In genomic region chr4:2932951-2933565, GRCh38 we compare ENCODE assay signal across 9 cellular contexts. TPM values are rescaled to one million over a fixed set of nuclear protein-coding genes. Genes with fewer than 3 reads are reported as not detected.
A peak's percentile ranks its signal among the peaks of the same experiment; 100 is the strongest.
DNase-seq lines count a peak whose midpoint lies in the region; ATAC-seq, FAIRE-seq and TF ChIP-seq lines count a peak whose summit lies in the region.
"Had no signal": no experiment of that assay in that cellular context is flagged by ENCODE, and none has a peak within 500 bp of the region (broad histone marks: within the 10 kb centered on the region; RNA-seq: fewer than 3 reads in every experiment).

No MANE protein-coding gene starts in this region.

- no peak for TF ChIP-seq POLR2A in GM12878 (IDR thresholded peaks at IDR 0.05; ENCODE audit: low read depth, low read length)

- no peak overlapping the region for H3K18ac ChIP-seq in mesenchymal stem cell (ENCODE audit: low read depth in 1 of 2, low read length in 2 of 2)

- H3K79me1 ChIP-seq in mesenchymal stem cell (replicated peaks; ENCODE audit: low read length, poor library complexity, severe bottlenecking): peaks cover 22% of the 10 kb centered on the region

- H3K4ac ChIP-seq in mesenchymal stem cell (ENCODE audit: low read depth in 1 of 2, low read length in 2 of 2): peak overlapping the region; percentile 65 to 79

- H3K23ac ChIP-seq in mesenchymal stem cell (ENCODE audit: low read length in 2 of 2): peak overlapping the region in 1 of 2 experiments; percentile 23

- H3K9ac ChIP-seq in HUES64 (ENCODE audit: low read depth, low read length) (0 out of 2 replicates have a peak overlapping the region, but pooled peaks have one; percentile 17), GM12878 (ENCODE audit: control insufficient read depth, insufficient read depth, low read length) (peak overlapping the region; percentile 62), mesenchymal stem cell (ENCODE audit: low read length) (peak overlapping the region; percentile 82)

- CTCF ChIA-PET in GM12878 (lab: Yijun Ruan, JAX): interaction anchor here (0.6 to 0.7 kb wide), 3 partner anchors 15 to 214 kb away, joined by 3 read pairs; no protein-coding TSS in a partner anchor
- CTCF ChIA-PET in GM10248 (lab: Yijun Ruan, JAX): no interaction called here

- in situ Hi-C loops in GM12878 (cut with MboI): loop anchor here (25.0 kb wide), 1 partner anchor 171 kb away; the partner anchor contains the start of gene TNIP2

- H3K27me3 ChIP-seq in HUES64 (ENCODE audit: insufficient read depth, low read length): no peaks in the 10 kb centered on the region
- H3K27me3 ChIP-seq in GM12878 (replicated peaks in 1 of 2; ENCODE audit: control insufficient read depth in 2 of 2, insufficient read depth in 2 of 2, low read length in 1 of 2): no peaks in the 10 kb centered on the region
- no peaks in the 10 kb centered on the region for H3K27me3 ChIP-seq in mesenchymal stem cell (ENCODE audit: control insufficient read depth in 1 of 2, insufficient read depth in 1 of 2, low read length in 2 of 2)

- RAD21 ChIA-PET in GM12878 (lab: Charles Lee; ENCODE audit: unreplicated experiment): no interaction called here

- intact Hi-C loops in GM12878 (cut with micrococcal nuclease; ENCODE audit: unreplicated experiment): loop anchor here (5.0 kb wide), 2 partner anchors 81 to 171 kb away; no protein-coding TSS in a partner anchor

- peaks cover 47% of the 10 kb centered on the region for H3K79me2 ChIP-seq in GM12878 (ENCODE audit: control insufficient read depth, insufficient read depth, low read length)

- POLR2A ChIA-PET in GM12878 (lab: Charles Lee) (no interaction called here), GM10248 (lab: Yijun Ruan, JAX) (no interaction called here)

- H3K27ac ChIP-seq in 22Rv1: peak overlapping the region; percentile 72
- H3K27ac ChIP-seq in HUES64 (ENCODE audit: low read depth, low read length): no peak overlapping the region
- H3K27ac ChIP-seq in GM12878 (ENCODE audit: control insufficient read depth, insufficient read depth): peak overlapping the region; percentile 65
- no peak overlapping the region for H3K27ac ChIP-seq in mesenchymal stem cell (ENCODE audit: low read length, poor library complexity, severe bottlenecking)

- H2BK5ac ChIP-seq in mesenchymal stem cell (ENCODE audit: low read depth, low read length, poor library complexity, severe bottlenecking): no peak overlapping the region

- SMC1A ChIA-PET in GM12878 (lab: Charles Lee; ENCODE audit: uncharacterized antibody, unreplicated experiment): no interaction called here

- H3K4me1 ChIP-seq in HUES64 (ENCODE audit: insufficient read depth, low read length) (0 out of 2 replicates have a peak, but pooled peaks cover 7% of the 10 kb centered on the region), GM12878 (ENCODE audit: control insufficient read depth, insufficient read depth, low read length) (peaks cover 40% of the 10 kb centered on the region), mesenchymal stem cell (ENCODE audit: control insufficient read depth, insufficient read depth, low read depth, low read length) (peaks cover 54% of the 10 kb centered on the region)

- H3K9me3 ChIP-seq in HUES64 (ENCODE audit: insufficient read depth, low read depth, low read length) (no peaks in the 10 kb centered on the region), GM12878 (replicated peaks; ENCODE audit: control insufficient read depth, insufficient read depth, low read length) (no peaks in the 10 kb centered on the region), mesenchymal stem cell (ENCODE audit: control insufficient read depth, low read length) (no peaks in the 10 kb centered on the region)

- TF ChIP-seq CTCF in 22Rv1 (IDR thresholded peaks at IDR 0.05): no peak
- TF ChIP-seq CTCF in GM12878 (IDR thresholded peaks at IDR 0.05 in 2 of 3, conservative IDR thresholded peaks at IDR 0.05 in 1 of 3; ENCODE audit: control insufficient read depth in 2 of 3, extremely low read depth in 1 of 3, insufficient read depth in 1 of 3, low read depth in 3 of 3, low read length in 3 of 3): no peak
- TF ChIP-seq CTCF in GM10248 (IDR thresholded peaks at IDR 0.05; ENCODE audit: control extremely low read depth, extremely low read depth, low read depth, missing control alignments): no peak

- no peak overlapping the region for H2AFZ ChIP-seq in GM12878 (ENCODE audit: control insufficient read depth, low read depth, low read length)
- H2AFZ ChIP-seq in mesenchymal stem cell (ENCODE audit: low read depth, low read length): no peak overlapping the region

- no peak overlapping the region for H4K91ac ChIP-seq in mesenchymal stem cell (ENCODE audit: low read length)

- ATAC-seq in GM12878 (peak; percentile 1; the same call in 2 of the 3 replicates), GM19035 (IDR thresholded peaks at IDR 0.05; ENCODE audit: unreplicated experiment) (no peak), HG03135 (IDR thresholded peaks at IDR 0.05; ENCODE audit: unreplicated experiment) (no peak)

- H3K36me3 ChIP-seq in HUES64 (ENCODE audit: insufficient read depth, low read length): peaks cover 60% of the 10 kb centered on the region
- H3K36me3 ChIP-seq in GM12878 (ENCODE audit: control insufficient read depth in 2 of 2, insufficient read depth in 2 of 2, low read length in 1 of 2): peaks cover 12 to 13% of the 10 kb centered on the region in 2 experiments; a peak in 3 of 4 replicates
- H3K36me3 ChIP-seq in mesenchymal stem cell (ENCODE audit: control insufficient read depth in 1 of 2, insufficient read depth in 2 of 2, low read depth in 1 of 2, low read length in 2 of 2): peaks cover 64 to 68% of the 10 kb centered on the region in 2 experiments

- no peak overlapping the region for H2BK120ac ChIP-seq in mesenchymal stem cell (ENCODE audit: low read depth, low read length)

- 93% methylated on average over 15 of the region's 15 CpGs for WGBS in HUES64
- 41% methylated on average over 15 of the region's 15 CpGs for WGBS in GM12878 (ENCODE audit: insufficient coverage, insufficient replicate concordance, low lambda C conversion rate, missing lambda C conversion rate)
- WGBS in mesenchymal stem cell: 91% methylated on average over 15 of the region's 15 CpGs

- no TSS peak for BruUV-seq in GM12878 (replicated peaks; lab: Mats Ljungman, UMichigan)

- H4K8ac ChIP-seq in mesenchymal stem cell (ENCODE audit: low read length): peak overlapping the region; percentile 0

- no peak for TF ChIP-seq RAD21 in GM12878 (IDR thresholded peaks at IDR 0.05; ENCODE audit: insufficient read depth, low read depth, low read length)

- peak overlapping the region in 1 of 2 experiments; percentile 7 for H2BK12ac ChIP-seq in mesenchymal stem cell (ENCODE audit: low read length in 2 of 2)

- no peak for TF ChIP-seq EP300 in GM12878 (IDR thresholded peaks at IDR 0.05; ENCODE audit: borderline replicate concordance in 1 of 2, control insufficient read depth in 1 of 2, low read depth in 2 of 2, low read length in 2 of 2)

- peak overlapping the region; percentile 38 for H2AK5ac ChIP-seq in mesenchymal stem cell (ENCODE audit: low read length, severe bottlenecking)

- peak overlapping the region; percentile 59 for H3K4me3 ChIP-seq in HUES64 (ENCODE audit: low read length)
- H3K4me3 ChIP-seq in GM12878: peak overlapping the region; percentile 75
- peak overlapping the region; percentile 81 to 93 for H3K4me3 ChIP-seq in mesenchymal stem cell (ENCODE audit: insufficient read depth in 1 of 2, low read depth in 1 of 2, low read length in 2 of 2)

- no peak overlapping the region for H3K14ac ChIP-seq in mesenchymal stem cell (ENCODE audit: low read length in 2 of 2)

- H2BK15ac ChIP-seq in mesenchymal stem cell (ENCODE audit: low read depth, poor library complexity, severe bottlenecking): no peak overlapping the region

- no peaks in the 10 kb centered on the region for H4K20me1 ChIP-seq in GM12878 (ENCODE audit: control insufficient read depth, insufficient read depth)

- H3K4me2 ChIP-seq in GM12878 (ENCODE audit: control insufficient read depth, insufficient read depth) (peak overlapping the region; percentile 66), mesenchymal stem cell (ENCODE audit: low read length, poor library complexity, severe bottlenecking) (peak overlapping the region; percentile 78)

- DNase-seq in GM12878 (ENCODE audit: low read depth, low spot score): no peak
- no peak for DNase-seq in mesenchymal stem cell
- DNase-seq in 8988T: no peak
- no peak for DNase-seq in GM10248 (ENCODE audit: extremely low spot score)

- no peak for FAIRE-seq in GM12878 (lab: Jason Lieb, UNC)
- FAIRE-seq: GM18507 had no signal

RNA-seq across cellular contexts. Expression of gene NOP14, which starts 30.1 kb away (rescaled TPM):
- 32.2 TPM for polyA plus RNA-seq in HUES64 (2013, experiment 1 of 2)
- polyA plus RNA-seq in HUES64 (2013, experiment 2 of 2): 28.8 TPM
- total RNA-seq in GM12878 (2013; cell fraction: nucleolus; rRNA removed): 30.0 and 34.7 TPM in 2 replicates
- total RNA-seq in GM12878 (2014; rRNA removed) (40.3 and 42.1 TPM in 2 replicates), GM12878 (2014; rRNA removed; fragmentation: Illumina TruSeq; extraction: Trizol) (52.5 and 57.3 TPM in 2 replicates), GM12878 (2021) (74.3 and 80.6 TPM in 2 replicates)
- polyA plus RNA-seq in GM12878 (2011; ENCODE audit: low read depth): 26.2 TPM
- polyA plus RNA-seq in GM12878 (2011; rRNA removed) (17.2 and 18.8 TPM in 2 replicates), GM12878 (2014; fragmentation: Illumina TruSeq; extraction: Trizol) (64.9 and 65.2 TPM in 2 replicates), GM12878 (2014; fragmentation: Nextera tagmentation; extraction: Ambion mirVana) (10 to 100 TPM; 13.8 to 24.7 TPM), GM12878 (2014; rRNA removed) (31.6 and 36.4 TPM in 2 replicates), GM12878 (2016; fragmentation: Nextera tagmentation; extraction: Ambion mirVana) (10 to 100 TPM; 74.5 to 76.6 TPM)
- 13.0 and 14.4 TPM in 2 replicates for polyA plus RNA-seq in GM12878 (2011; cell fraction: cytosol; rRNA removed)
- 20.7 and 30.4 TPM in 2 replicates for polyA plus RNA-seq in GM12878 (2011; cell fraction: nucleus; rRNA removed)
- polyA plus RNA-seq in GM12878 (2012): 33.0 and 35.7 TPM in 2 replicates
- 14.1 and 15.1 TPM in 2 replicates for polyA minus RNA-seq in GM12878 (2011; rRNA and poly(A)+ RNA removed)
- polyA minus RNA-seq in GM12878 (2011; cell fraction: cytosol; rRNA and poly(A)+ RNA removed): 15.6 and 17.3 TPM in 2 replicates
- polyA minus RNA-seq in GM12878 (2011; cell fraction: nucleus; rRNA and poly(A)+ RNA removed): 6.8 and 11.3 TPM in 2 replicates
- polyA plus RNA-seq in mesenchymal stem cell (2013, experiment 1 of 2): 32.6 TPM
- polyA plus RNA-seq in mesenchymal stem cell (2013, experiment 2 of 2): 33.3 TPM

RNA-seq across cellular contexts. Expression of gene GRK4, which starts 30.3 kb away (rescaled TPM):
- 2.1 TPM for polyA plus RNA-seq in HUES64 (2013, experiment 1 of 2)
- polyA plus RNA-seq in HUES64 (2013, experiment 2 of 2): 1.8 TPM
- total RNA-seq in GM12878 (2013; cell fraction: nucleolus; rRNA removed): 1.9 and 2.9 TPM in 2 replicates
- 2.3 and 2.5 TPM in 2 replicates for total RNA-seq in GM12878 (2014; rRNA removed)
- 2.4 and 2.9 TPM in 2 replicates for total RNA-seq in GM12878 (2014; rRNA removed; fragmentation: Illumina TruSeq; extraction: Trizol)
- 3.0 and 3.6 TPM in 2 replicates for total RNA-seq in GM12878 (2021)
- 0.94 TPM for polyA plus RNA-seq in GM12878 (2011; ENCODE audit: low read depth)
- polyA plus RNA-seq in GM12878 (2011; rRNA removed): 1.3 and 1.5 TPM in 2 replicates
- polyA plus RNA-seq in GM12878 (2011; cell fraction: cytosol; rRNA removed): 0.70 and 1.1 TPM in 2 replicates
- 0.72 and 1.1 TPM in 2 replicates for polyA plus RNA-seq in GM12878 (2011; cell fraction: nucleus; rRNA removed)
- 2.6 and 2.7 TPM in 2 replicates for polyA plus RNA-seq in GM12878 (2012)
- polyA plus RNA-seq in GM12878 (2014; fragmentation: Illumina TruSeq; extraction: Trizol): 2.3 TPM in 2 replicates
- polyA plus RNA-seq in GM12878 (2014; fragmentation: Nextera tagmentation; extraction: Ambion mirVana): 1 to 10 TPM; 1.1 to 1.6 TPM
- 2.9 and 3.0 TPM in 2 replicates for polyA plus RNA-seq in GM12878 (2014; rRNA removed)
- polyA plus RNA-seq in GM12878 (2016; fragmentation: Nextera tagmentation; extraction: Ambion mirVana): 1 to 10 TPM; 3.4 to 4.0 TPM
- 0.72 and 1.2 TPM in 2 replicates for polyA minus RNA-seq in GM12878 (2011; rRNA and poly(A)+ RNA removed)
- polyA minus RNA-seq in GM12878 (2011; cell fraction: cytosol; rRNA and poly(A)+ RNA removed): 0.83 and 1.1 TPM in 2 replicates
- polyA minus RNA-seq in GM12878 (2011; cell fraction: nucleus; rRNA and poly(A)+ RNA removed): 0.36 and 1.1 TPM in 2 replicates
- 3.6 TPM for polyA plus RNA-seq in mesenchymal stem cell (2013, experiment 1 of 2)
- polyA plus RNA-seq in mesenchymal stem cell (2013, experiment 2 of 2): 3.7 TPM

Comparison
In these comparisons a context has a peak if more than half of its experiments do, and no peak if none do; other contexts are left out.
1. H3K27ac ChIP-seq: peak in 22Rv1 (single experiment) and GM12878 (single experiment); none in HUES64 (single experiment) and mesenchymal stem cell (single experiment).
2. H3K9ac ChIP-seq: peak in every context shown above with its lines; median percentile 82 in mesenchymal stem cell; 62 in GM12878; 17 in HUES64.
3. Peak in every context shown above with its lines, with median percentiles within 50 percentile points of each other: H3K4me3 ChIP-seq.